In the genomic region with DNA sequence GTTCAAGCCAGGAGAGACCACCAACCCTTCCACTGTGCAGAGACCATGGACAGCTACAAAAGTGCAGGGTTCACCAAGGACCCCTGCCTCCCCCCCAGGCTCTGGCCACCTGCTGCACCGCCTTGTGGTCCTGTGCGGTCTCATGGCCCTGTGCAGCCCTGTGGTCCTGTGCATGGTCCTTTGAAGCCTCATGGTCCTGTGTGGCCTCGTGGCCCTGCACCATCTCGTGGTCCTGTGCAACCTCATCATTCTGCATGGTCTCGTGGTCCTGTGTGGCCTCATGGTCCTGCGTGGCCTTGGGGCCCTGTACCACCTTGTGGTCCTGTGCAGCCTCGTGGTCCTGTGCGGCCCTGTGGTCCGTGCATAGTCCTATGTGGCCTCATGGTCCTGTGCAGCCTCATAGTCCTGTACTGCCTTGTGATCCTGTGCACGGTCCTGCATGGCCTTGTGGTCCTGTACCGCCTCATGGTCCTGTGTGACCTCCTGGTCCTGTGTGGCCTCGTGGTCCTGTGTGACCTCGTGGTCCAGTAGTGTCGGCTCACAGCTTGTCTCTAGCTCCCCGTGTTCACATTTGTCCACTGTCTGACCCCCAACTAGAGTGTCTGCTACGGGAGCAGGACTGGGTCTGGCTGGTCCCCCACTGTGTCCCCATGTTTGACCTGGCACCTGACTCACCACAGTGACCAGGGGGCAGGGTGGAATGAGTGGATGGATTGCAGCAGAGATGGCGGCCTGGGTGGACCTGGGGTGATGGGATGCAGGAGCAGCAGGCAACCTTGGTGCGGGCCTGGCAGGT, we compare ENCODE assay signal across 23 cellular contexts. TPM values are rescaled to one million over a fixed set of nuclear protein-coding genes. Genes with fewer than 3 reads are reported as not detected.
"Had no signal": no experiment of that assay in that cellular context is flagged by ENCODE, and none has a peak within 500 bp of the region (broad histone marks: within the 10 kb centered on the region; RNA-seq: fewer than 3 reads in every experiment).

No MANE protein-coding gene starts in this region.

- H3K9me3 ChIP-seq: esophagus muscularis mucosa, pancreas, SK-N-SH, upper lobe of left lung had no signal

- FAIRE-seq: keratinocyte, pancreas had no signal

- DNase-seq: activated CD4-positive, alpha-beta T cell treated with anti-CD3 and anti-CD28 coated beads, Interleukin-2, amount 50 U/mL, for 1 hour; central memory CD4-positive, alpha-beta T cell; pancreas; retina; SK-N-SH; stimulated activated CD4-positive, alpha-beta T cell treated with anti-CD3 and anti-CD28 coated beads, Interleukin-4, amount 100 ng/mL, for 4 hours; stimulated activated CD8-positive, alpha-beta memory T cell treated with anti-CD3 and anti-CD28 coated beads, Interleukin-4, amount 100 ng/mL, for 48 hours; stimulated activated naive CD4-positive, alpha-beta T cell treated with Interleukin-2 at 50 U/mL for 16 hours; T-cell; T-helper 9 cell; upper lobe of left lung had no signal

- H3K36me3 ChIP-seq: esophagus muscularis mucosa, neural progenitor cell, pancreas, upper lobe of left lung had no signal

- H3K27ac ChIP-seq: coronary artery, esophagus muscularis mucosa, hepatocyte, neural progenitor cell, pancreas, upper lobe of left lung had no signal

- H2AFZ ChIP-seq: hepatocyte, neural progenitor cell had no signal

- H3K79me2 ChIP-seq: hepatocyte had no signal

- H3K4me3 ChIP-seq: coronary artery, esophagus muscularis mucosa, hepatocyte, neural progenitor cell, pancreas, upper lobe of left lung had no signal

- H3K4me1 ChIP-seq: esophagus muscularis mucosa, pancreas, upper lobe of left lung had no signal

- H3K27me3 ChIP-seq: hepatocyte, neural progenitor cell, pancreas, upper lobe of left lung had no signal

- H3K4me2 ChIP-seq: hepatocyte, neural progenitor cell, SK-N-SH had no signal

- ATAC-seq: activated CD4-positive, CD25-positive, alpha-beta regulatory T cell treated with anti-CD3 and anti-CD28 coated beads, Interleukin-2, amount 50 U/mL, for 24 hours; pancreas; T-cell had no signal

- H3K9ac ChIP-seq: neural progenitor cell, SK-N-SH had no signal

RNA-seq across cellular contexts. Expression of a gene that starts 20.0 kb away (rescaled TPM):
- total RNA-seq: activated CD8-positive, alpha-beta memory T cell treated with anti-CD3 and anti-CD28 coated beads for 36 hours; activated T-helper 1 cell treated with anti-CD3 and anti-CD28 coated beads, Interleukin-12 subunit alpha, Interleukin-12 subunit beta, Interleukin-2, Interleukin-4 antibody, amounts not matched to agents 30 ng/mL and 10 ng/mL and 1 ng/mL, durations not matched to agents 14 hours and 24 hours and 36 hours; esophagus muscularis mucosa; glomerular endothelial cell; liver; pancreas; skeletal muscle tissue; T-cell; temporal lobe; upper lobe of left lung had no signal
- polyA plus RNA-seq: hepatocyte, keratinocyte, liver, pancreas, SK-N-SH had no signal
